Comparison of ENCODE assay signal across 8 cellular contexts in genomic region chr6:35497571-35498406, GRCh38. TPM values are rescaled to one million over a fixed set of nuclear protein-coding genes. Genes with fewer than 3 reads are reported as not detected.
DNase-seq lines count a peak whose midpoint lies in the region; ATAC-seq, FAIRE-seq and TF ChIP-seq lines count a peak whose summit lies in the region.

No MANE protein-coding gene starts in this region.

- WGBS in small intestine, 3 donors = 5 to 14% (median 10%) methylated on average over 47 to 76 of the region's 76 CpGs

- H3K9me3 ChIP-seq in small intestine (ENCODE audit: control insufficient read depth, low read depth) = no peaks in the 10 kb centered on the region

- no peak for TF ChIP-seq CTCF in astrocyte of the spinal cord (IDR thresholded peaks at IDR 0.05; ENCODE audit: low read depth, low read length)

- in situ Hi-C loops in astrocyte of the spinal cord (cut with HindIII; ENCODE audit: low sequenced_read_pairs) = no loop called here

- FAIRE-seq in small intestine (lab: Jason Lieb, UNC) = no peak

- ATAC-seq in SK-N-SH treated with all-trans-retinoic acid at 6 μM for 48 hours = peak; percentile 30; the same call in 2 of the 3 replicates
- ATAC-seq in HG03135 (IDR thresholded peaks at IDR 0.05; ENCODE audit: unreplicated experiment) = no peak

- peaks cover 0 to 3% of the 10 kb centered on the region in 2 donors for H3K4me1 ChIP-seq in small intestine (ENCODE audit: control insufficient read depth in 2 of 2, insufficient read depth in 1 of 2, low read depth in 1 of 2, low read length in 1 of 2)

- H3K36me3 ChIP-seq in small intestine (ENCODE audit: control insufficient read depth in 2 of 2, insufficient read depth in 2 of 2, low read length in 2 of 2) = no peaks in the 10 kb centered on the region

- H3K27me3 ChIP-seq in small intestine (ENCODE audit: control insufficient read depth in 2 of 2, insufficient read depth in 2 of 2, low read length in 2 of 2) = no peaks in the 10 kb centered on the region

- peak; percentile 33 for DNase-seq in SKM-1 treated with dmso at 0.1 percent for 144 hours (lab: John Stamatoyannopoulos, UW; ENCODE audit: unreplicated experiment)
- no peak for DNase-seq in SKM-1 (lab: John Stamatoyannopoulos, UW; ENCODE audit: unreplicated experiment)
- peak; percentile 67 for DNase-seq in astrocyte of the spinal cord (ENCODE audit: low read depth, low spot score)
- peak; percentile 20 for DNase-seq in small intestine
- DNase-seq in NCI-H1105 (lab: John Stamatoyannopoulos, UW) = no peak

- peak overlapping the region; percentile 69 for H3K4me3 ChIP-seq in astrocyte of the spinal cord (ENCODE audit: low read depth, low read length)
- peak overlapping the region; percentile 62 for H3K4me3 ChIP-seq in iPS-11a (ENCODE audit: low read depth, low read length)
- peak overlapping the region; percentile 71 to 91 for H3K4me3 ChIP-seq in small intestine (ENCODE audit: low read depth in 1 of 2, low read length in 2 of 2)

- H3K27ac ChIP-seq in small intestine (ENCODE audit: low read depth in 1 of 2, low read length in 1 of 2) = peak overlapping the region; percentile 65 to 87

TF ChIP-seq in SK-N-SH treated with all-trans-retinoic acid at 6 μM for 48 hours, 23 proteins besides CTCF, POLR2A, EP300 and RAD21:
- TF ChIP-seq ISL1 (CRISPR knock-in tag; IDR thresholded peaks at IDR 0.05) (no peak), TOX (CRISPR knock-in tag; IDR thresholded peaks at IDR 0.05; ENCODE audit: borderline replicate concordance) (no peak), ESRRG (CRISPR knock-in tag; IDR thresholded peaks at IDR 0.05) (no peak), ZNF70 (CRISPR knock-in tag; IDR thresholded peaks at IDR 0.05) (peak; percentile 33; the same call in 1 of the 2 replicates), CSDC2 (CRISPR knock-in tag; IDR thresholded peaks at IDR 0.05) (0 out of 2 replicates have a peak, but pooled peaks have one; percentile 23), OSR1 (CRISPR knock-in tag; IDR thresholded peaks at IDR 0.05) (no peak), SNAI2 (CRISPR knock-in tag; IDR thresholded peaks at IDR 0.05) (no peak), PATZ1 (CRISPR knock-in tag; IDR thresholded peaks at IDR 0.05; ENCODE audit: borderline replicate concordance) (no peak; the same call in 1 of the 2 replicates), TCF4 (CRISPR knock-in tag; IDR thresholded peaks at IDR 0.05; ENCODE audit: borderline replicate concordance) (peak; percentile 44; the same call in 1 of the 2 replicates), ZFP3 (CRISPR knock-in tag; IDR thresholded peaks at IDR 0.05) (no peak), ZFP30 (CRISPR knock-in tag; IDR thresholded peaks at IDR 0.05) (no peak; the same call in 1 of the 2 replicates), GLIS3 (CRISPR knock-in tag; IDR thresholded peaks at IDR 0.05) (no peak), BACH2 (CRISPR knock-in tag; IDR thresholded peaks at IDR 0.05; ENCODE audit: borderline replicate concordance) (no peak), CREB5 (CRISPR knock-in tag; IDR thresholded peaks at IDR 0.05; ENCODE audit: low read depth) (no peak), ZNF565 (CRISPR knock-in tag; conservative IDR thresholded peaks at IDR 0.05; ENCODE audit: low read depth) (no peak), ZNF8 (CRISPR knock-in tag; IDR thresholded peaks at IDR 0.05) (no peak), ARNTL (CRISPR knock-in tag; IDR thresholded peaks at IDR 0.05; ENCODE audit: borderline replicate concordance, low read depth) (no peak)
TF ChIP-seq in SK-N-SH treated with all-trans-retinoic acid at 6 μM for 48 hours: peak in this region for 3.

RNA-seq across cellular contexts. Expression of gene TEAD3, which starts 0.9 kb away (rescaled TPM):
- polyA plus RNA-seq in small intestine = 10 to 100 TPM; 13.4 to 20.1 (median 17.8) TPM

RNA-seq across cellular contexts. Expression of gene TULP1, which starts 14.9 kb away (rescaled TPM):
- polyA plus RNA-seq in small intestine = not detected

RNA-seq across cellular contexts. Expression of gene RPL10A, which starts 29.6 kb away (rescaled TPM):
- polyA plus RNA-seq in small intestine = 1,000 to 10,000 TPM in 2 of 3 donors, 100 to 1,000 TPM in 1; 724 to 2,603 (median 1,707) TPM

RNA-seq across cellular contexts. Expression of gene FANCE, which starts 45.7 kb away (rescaled TPM):
- 1 to 10 TPM; 1.6 to 4.6 (median 1.6) TPM for polyA plus RNA-seq in small intestine

Comparison
In these comparisons a context has a peak if more than half of its experiments do, and no peak if none do; other contexts are left out.
1. DNase-seq: peak in SKM-1 treated with dmso at 0.1 percent for 144 hours (single experiment), astrocyte of the spinal cord (single experiment) and small intestine (single experiment); none in SKM-1 (single experiment) and NCI-H1105 (single experiment).
2. Peak in every context shown above with its lines, with median percentiles within 50 percentile points of each other: H3K4me3 ChIP-seq.